ENCODE assay signal across 9 cellular contexts in the genomic region with DNA sequence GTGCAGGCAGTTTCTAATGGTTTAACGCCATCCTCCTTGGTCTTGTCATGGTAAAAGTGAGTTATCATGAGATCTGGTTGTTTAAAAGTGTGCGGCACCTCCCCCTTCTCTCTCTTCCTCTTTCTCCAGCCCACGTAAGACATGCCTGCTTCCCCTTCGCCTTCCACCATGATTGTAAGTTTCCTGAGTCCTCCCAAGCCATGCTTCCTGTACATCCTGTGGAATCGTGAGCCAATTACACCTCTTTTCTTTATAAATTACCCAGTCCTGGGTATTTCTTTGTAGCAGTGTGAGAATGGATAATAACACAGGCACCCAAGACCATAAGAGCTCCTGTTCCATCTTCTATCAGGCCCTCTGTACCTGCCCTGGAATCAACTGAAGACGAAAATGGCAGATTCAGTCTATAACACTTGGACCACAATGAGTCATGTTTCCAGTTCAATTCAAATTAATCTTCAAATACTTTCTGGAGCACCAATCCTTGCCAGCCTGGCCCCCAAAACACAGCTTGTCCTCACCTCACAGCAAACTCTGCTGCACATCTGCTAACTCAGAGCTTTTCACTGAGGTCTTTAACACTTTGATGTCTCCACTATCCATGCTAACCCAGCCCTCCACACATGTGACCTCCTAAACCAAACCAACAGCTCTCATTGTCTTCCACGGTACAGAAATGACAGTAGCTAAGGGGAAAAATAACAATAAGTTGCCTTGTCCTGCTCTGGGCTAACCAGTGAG.
DNase-seq lines count a peak whose midpoint lies in the region; ATAC-seq and TF ChIP-seq lines count a peak whose summit lies in the region.
"Had no signal": no experiment of that assay in that cellular context is flagged by ENCODE, and none has a peak within 500 bp of the region (broad histone marks: within the 10 kb centered on the region; RNA-seq: fewer than 3 reads in every experiment).

No MANE protein-coding gene starts in this region.

- H3K4me3 ChIP-seq in neuronal stem cell (ENCODE audit: low read length in 2 of 2), result no peak overlapping the region
- no peak overlapping the region for H3K4me3 ChIP-seq in mammary epithelial cell (replicated peaks in 1 of 3; ENCODE audit: insufficient read depth in 1 of 3, low read depth in 2 of 3, low read length in 3 of 3)

- H3K79me1 ChIP-seq in neuronal stem cell (ENCODE audit: low read depth, low read length), result no peaks in the 10 kb centered on the region

- H3K4me2 ChIP-seq in neuronal stem cell (ENCODE audit: insufficient read depth, low read length, poor library complexity, severe bottlenecking) (no peak overlapping the region), mammary epithelial cell (ENCODE audit: insufficient read depth, low read depth, low read length) (no peak overlapping the region)

- no peaks in the 10 kb centered on the region for H3K27me3 Mint-ChIP-seq in activated naive CD8-positive, alpha-beta T cell treated with anti-CD3 and anti-CD28 coated beads, Interleukin-2, amount 10 ng/mL, durations not matched to agents 7 days and 5 days
- H3K27me3 Mint-ChIP-seq in T-helper 2 cell treated with Interferon-gamma antibody and Interleukin-4, amounts not matched to agents 5 μg/mL and 100 μg/mL, for 36 hours (ENCODE audit: low read depth), result no peaks in the 10 kb centered on the region

- H2BK12ac ChIP-seq in neuronal stem cell (ENCODE audit: low read length), result no peak overlapping the region

- H4K91ac ChIP-seq in neuronal stem cell (ENCODE audit: low read depth, low read length, poor library complexity), result no peak overlapping the region

- peak; percentile 57 for DNase-seq in GM10248 (ENCODE audit: extremely low spot score)
- no peak for DNase-seq in activated naive CD8-positive, alpha-beta T cell treated with anti-CD3 and anti-CD28 coated beads, Interleukin-2, amount 10 ng/mL, durations not matched to agents 7 days and 5 days
- DNase-seq in neuronal stem cell (ENCODE audit: low spot score), result no peak
- no peak for DNase-seq in ureter (ENCODE audit: low spot score)
- DNase-seq in mammary epithelial cell, result no peak
- DNase-seq in T-helper 2 cell treated with Interferon-gamma antibody and Interleukin-4, amounts not matched to agents 5 μg/mL and 100 μg/mL, for 36 hours (ENCODE audit: low spot score), result no peak
- DNase-seq: NCI-H187 treated with DMSO at 0.1 percent for 48 hours had no signal

- peaks cover 62% of the 10 kb centered on the region for H3K36me3 Mint-ChIP-seq in activated naive CD8-positive, alpha-beta T cell treated with anti-CD3 and anti-CD28 coated beads, Interleukin-2, amount 10 ng/mL, durations not matched to agents 7 days and 5 days
- H3K36me3 Mint-ChIP-seq in T-helper 2 cell treated with Interferon-gamma antibody and Interleukin-4, amounts not matched to agents 5 μg/mL and 100 μg/mL, for 36 hours (ENCODE audit: low read depth), result peaks cover 18% of the 10 kb centered on the region

- H4K8ac ChIP-seq in neuronal stem cell (ENCODE audit: low read depth, low read length), result no peak overlapping the region

- TF ChIP-seq CTCF in GM10248 (IDR thresholded peaks at IDR 0.05; ENCODE audit: control extremely low read depth, extremely low read depth, low read depth, missing control alignments) (no peak), mammary epithelial cell (conservative IDR thresholded peaks at IDR 0.05 in 1 of 2, IDR thresholded peaks at IDR 0.05 in 1 of 2; ENCODE audit: extremely low read depth in 1 of 2, insufficient read depth in 1 of 2, low read depth in 1 of 2, low read length in 2 of 2) (no peak)

- CTCF ChIA-PET in GM10248 (lab: Yijun Ruan, JAX), result no interaction called here
- CTCF ChIA-PET in mammary epithelial cell (lab: Charles Lee; ENCODE audit: low non-redundant PET), result no interaction called here

- no TSS peak for BruUV-seq in mammary epithelial cell (replicated peaks; lab: Mats Ljungman, UMichigan)

- no peak overlapping the region for H3K14ac ChIP-seq in neuronal stem cell (ENCODE audit: low read length)

- in situ Hi-C loops in mammary epithelial cell (cut with MboI; ENCODE audit: low sequenced_read_pairs in 2 of 2), result no loop called here

- H3K23ac ChIP-seq in neuronal stem cell (ENCODE audit: low read depth, low read length, poor library complexity), result no peak overlapping the region

- no peak overlapping the region for H2BK120ac ChIP-seq in neuronal stem cell (ENCODE audit: low read depth, low read length)

- H2BK15ac ChIP-seq in neuronal stem cell (ENCODE audit: low read length), result no peak overlapping the region

- H2BK5ac ChIP-seq in neuronal stem cell (ENCODE audit: low read length), result no peak overlapping the region

- H3K9me3 ChIP-seq in neuronal stem cell (replicated peaks in 1 of 2; ENCODE audit: control insufficient read depth in 2 of 2, insufficient read depth in 1 of 2, low read depth in 1 of 2, low read length in 2 of 2), result peaks cover 0 to 3% of the 10 kb centered on the region in 2 donors
- peaks cover 7% of the 10 kb centered on the region for H3K9me3 ChIP-seq in mammary epithelial cell (replicated peaks; ENCODE audit: insufficient read depth, low read length)

- POLR2A ChIA-PET in GM10248 (lab: Yijun Ruan, JAX), result no interaction called here
- POLR2A ChIA-PET in activated naive CD8-positive, alpha-beta T cell treated with anti-CD3 and anti-CD28 coated beads, Interleukin-2, amount 10 ng/mL, durations not matched to agents 7 days and 5 days (lab: Charles Lee), result no interaction called here

- H3K9me3 Mint-ChIP-seq in activated naive CD8-positive, alpha-beta T cell treated with anti-CD3 and anti-CD28 coated beads, Interleukin-2, amount 10 ng/mL, durations not matched to agents 7 days and 5 days, result peaks cover 3% of the 10 kb centered on the region
- H3K9me3 Mint-ChIP-seq in T-helper 2 cell treated with Interferon-gamma antibody and Interleukin-4, amounts not matched to agents 5 μg/mL and 100 μg/mL, for 36 hours, result peaks cover 3% of the 10 kb centered on the region

- H3K36me3 ChIP-seq in neuronal stem cell (replicated peaks in 1 of 2; ENCODE audit: control insufficient read depth in 2 of 2, insufficient read depth in 2 of 2, low read length in 2 of 2) (no peaks in the 10 kb centered on the region), mammary epithelial cell (ENCODE audit: insufficient read depth, low read length) (no peaks in the 10 kb centered on the region)

- WGBS in neuronal stem cell (ENCODE audit: extremely low coverage in 2 of 2, insufficient read length in 2 of 2, insufficient replicate concordance in 1 of 2), 2 donors, result no CpG with 5 or more reads among the region's 7 CpGs
- WGBS in mammary epithelial cell (ENCODE audit: low coverage, missing lambda C conversion rate), result 62% methylated on average over 7 of the region's 7 CpGs

- peak overlapping the region; percentile 38 for H3K27ac Mint-ChIP-seq in activated naive CD8-positive, alpha-beta T cell treated with anti-CD3 and anti-CD28 coated beads, Interleukin-2, amount 10 ng/mL, durations not matched to agents 7 days and 5 days
- H3K27ac Mint-ChIP-seq in T-helper 2 cell treated with Interferon-gamma antibody and Interleukin-4, amounts not matched to agents 5 μg/mL and 100 μg/mL, for 36 hours, result no peak overlapping the region

- H3K27ac ChIP-seq in neuronal stem cell (replicated peaks; ENCODE audit: low read length) (no peak overlapping the region), mammary epithelial cell (ENCODE audit: insufficient read depth, low read depth, low read length) (no peak overlapping the region)

- no peak overlapping the region for H2AK5ac ChIP-seq in neuronal stem cell (ENCODE audit: low read depth, low read length)

- dilution Hi-C loops in mammary epithelial cell (cut with HindIII; ENCODE audit: low sequenced_read_pairs), result no loop called here

- H3K4me1 Mint-ChIP-seq in activated naive CD8-positive, alpha-beta T cell treated with anti-CD3 and anti-CD28 coated beads, Interleukin-2, amount 10 ng/mL, durations not matched to agents 7 days and 5 days, result peaks cover 30% of the 10 kb centered on the region
- H3K4me1 Mint-ChIP-seq in T-helper 2 cell treated with Interferon-gamma antibody and Interleukin-4, amounts not matched to agents 5 μg/mL and 100 μg/mL, for 36 hours (ENCODE audit: low read depth), result peaks cover 20% of the 10 kb centered on the region

- ATAC-seq in GM19397 (IDR thresholded peaks at IDR 0.05; ENCODE audit: unreplicated experiment) (peak; percentile 52), HG03159 (IDR thresholded peaks at IDR 0.05; ENCODE audit: unreplicated experiment) (peak; percentile 83)
- ATAC-seq in activated naive CD8-positive, alpha-beta T cell treated with anti-CD3 and anti-CD28 coated beads, Interleukin-2, amount 10 ng/mL, durations not matched to agents 7 days and 5 days (ENCODE audit: low read depth), result no peak

- H2AFZ ChIP-seq in neuronal stem cell (ENCODE audit: low read length) (no peak overlapping the region), mammary epithelial cell (ENCODE audit: low read depth, low read length) (no peak overlapping the region)

- no peak overlapping the region for H3K18ac ChIP-seq in neuronal stem cell (ENCODE audit: low read length)

- H4K20me1 ChIP-seq in mammary epithelial cell (ENCODE audit: insufficient read depth, low read length), result no peaks in the 10 kb centered on the region

- no peaks in the 10 kb centered on the region for H3K27me3 ChIP-seq in neuronal stem cell (ENCODE audit: control insufficient read depth in 3 of 3, insufficient read depth in 3 of 3, low read depth in 1 of 3, low read length in 3 of 3)
- no peaks in the 10 kb centered on the region for H3K27me3 ChIP-seq in mammary epithelial cell (ENCODE audit: insufficient read depth, low read length)

- no peak overlapping the region for H3K4me3 Mint-ChIP-seq in activated naive CD8-positive, alpha-beta T cell treated with anti-CD3 and anti-CD28 coated beads, Interleukin-2, amount 10 ng/mL, durations not matched to agents 7 days and 5 days
- no peak overlapping the region for H3K4me3 Mint-ChIP-seq in T-helper 2 cell treated with Interferon-gamma antibody and Interleukin-4, amounts not matched to agents 5 μg/mL and 100 μg/mL, for 36 hours

- H3K4me1 ChIP-seq in neuronal stem cell (ENCODE audit: control insufficient read depth in 2 of 2, insufficient read depth in 1 of 2, low read depth in 1 of 2, low read length in 2 of 2) (peaks cover 2 to 10% of the 10 kb centered on the region in 2 donors), mammary epithelial cell (ENCODE audit: insufficient read depth, low read length) (no peaks in the 10 kb centered on the region)

- no peak overlapping the region for H3K4ac ChIP-seq in neuronal stem cell (ENCODE audit: low read length)

- H3K79me2 ChIP-seq in mammary epithelial cell (ENCODE audit: insufficient read depth, low read length), result no peaks in the 10 kb centered on the region

- H3K9ac ChIP-seq in neuronal stem cell (ENCODE audit: low read depth, low read length, poor library complexity) (no peak overlapping the region), mammary epithelial cell (ENCODE audit: insufficient read depth, low read length) (no peak overlapping the region)

- intact Hi-C loops in mammary epithelial cell (cut with micrococcal nuclease), result no loop called here
